In the genomic region with DNA sequence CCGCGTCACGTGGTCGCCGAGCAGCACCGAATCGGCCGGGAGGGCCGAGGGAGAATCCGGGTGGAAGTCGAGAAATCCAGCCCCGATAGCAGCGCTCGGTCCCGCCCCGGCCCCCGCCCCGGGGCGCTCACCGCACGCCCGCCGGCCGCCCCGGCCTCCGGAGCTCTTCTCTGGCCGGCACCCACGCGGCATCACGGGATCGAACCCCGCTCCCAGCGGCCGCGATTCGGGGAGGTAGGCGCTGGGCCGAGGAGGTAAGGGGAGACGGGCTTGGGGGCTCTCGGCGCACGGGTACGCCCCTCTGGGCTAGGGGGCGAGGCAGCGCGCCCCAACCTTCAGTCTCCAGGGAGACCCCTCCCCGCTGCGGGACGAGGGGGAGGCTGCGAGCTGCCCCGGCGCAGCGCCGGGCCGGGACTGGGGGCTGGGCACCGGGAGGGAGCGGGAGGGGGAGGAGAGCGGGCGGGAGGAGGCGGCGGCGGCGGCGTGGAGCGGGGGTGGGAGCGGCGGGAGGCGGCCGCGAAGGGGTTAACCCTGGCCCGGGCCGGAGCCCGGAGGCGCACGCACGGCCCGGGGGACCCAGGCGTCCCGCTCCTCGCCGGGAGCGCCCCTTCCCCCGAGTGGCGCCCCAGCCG, we compare ENCODE assay signal across 1 cellular context.
TF ChIP-seq lines count a peak whose summit lies in the region.

No MANE protein-coding gene starts in this region.

TF ChIP-seq in A549, 52 proteins besides CTCF, POLR2A, EP300 and RAD21 (continued from another document):
- TF ChIP-seq GATA3 (IDR thresholded peaks at IDR 0.05; ENCODE audit: borderline replicate concordance): no peak
- no peak; the same call in 2 of the 3 replicates for TF ChIP-seq SMC3 (IDR thresholded peaks at IDR 0.05)
- TF ChIP-seq MYC (IDR thresholded peaks at IDR 0.05; ENCODE audit: borderline replicate concordance, low read length): no peak
- TF ChIP-seq NR3C1 (IDR thresholded peaks at IDR 0.05): no peak
- peak; percentile 18 to 42; a peak in 1 of 5 replicates for TF ChIP-seq JUN (IDR thresholded peaks at IDR 0.05)
